Comparison of ENCODE assay signal across 1 cellular context in the genomic region with DNA sequence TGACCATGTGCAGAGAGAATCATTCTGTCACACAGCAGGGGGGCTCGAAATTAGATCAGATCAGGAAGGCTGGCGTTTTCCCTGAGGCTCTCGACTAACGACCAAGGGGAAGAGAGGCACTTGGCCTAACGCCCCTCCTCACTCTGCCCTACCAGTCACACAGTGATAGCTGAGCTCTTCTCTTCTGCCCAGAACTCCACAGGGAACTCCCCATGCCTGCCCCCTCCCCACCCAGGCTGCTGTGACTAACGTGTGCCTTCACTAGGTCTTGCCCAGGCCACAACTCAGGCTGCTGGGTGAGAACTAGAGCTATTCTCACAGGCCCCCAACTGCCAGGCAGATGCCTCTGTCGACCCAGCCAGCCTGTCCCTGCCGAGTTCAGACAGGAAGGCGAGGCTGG.
TF ChIP-seq lines count a peak whose summit lies in the region.

No MANE protein-coding gene starts in this region.

TF ChIP-seq in HepG2, 621 proteins besides CTCF, POLR2A, EP300 and RAD21 (continued from another document):
- no peak for TF ChIP-seq ZBTB42 (CRISPR knock-in tag; IDR thresholded peaks at IDR 0.05)
- TF ChIP-seq, protein P1, sequence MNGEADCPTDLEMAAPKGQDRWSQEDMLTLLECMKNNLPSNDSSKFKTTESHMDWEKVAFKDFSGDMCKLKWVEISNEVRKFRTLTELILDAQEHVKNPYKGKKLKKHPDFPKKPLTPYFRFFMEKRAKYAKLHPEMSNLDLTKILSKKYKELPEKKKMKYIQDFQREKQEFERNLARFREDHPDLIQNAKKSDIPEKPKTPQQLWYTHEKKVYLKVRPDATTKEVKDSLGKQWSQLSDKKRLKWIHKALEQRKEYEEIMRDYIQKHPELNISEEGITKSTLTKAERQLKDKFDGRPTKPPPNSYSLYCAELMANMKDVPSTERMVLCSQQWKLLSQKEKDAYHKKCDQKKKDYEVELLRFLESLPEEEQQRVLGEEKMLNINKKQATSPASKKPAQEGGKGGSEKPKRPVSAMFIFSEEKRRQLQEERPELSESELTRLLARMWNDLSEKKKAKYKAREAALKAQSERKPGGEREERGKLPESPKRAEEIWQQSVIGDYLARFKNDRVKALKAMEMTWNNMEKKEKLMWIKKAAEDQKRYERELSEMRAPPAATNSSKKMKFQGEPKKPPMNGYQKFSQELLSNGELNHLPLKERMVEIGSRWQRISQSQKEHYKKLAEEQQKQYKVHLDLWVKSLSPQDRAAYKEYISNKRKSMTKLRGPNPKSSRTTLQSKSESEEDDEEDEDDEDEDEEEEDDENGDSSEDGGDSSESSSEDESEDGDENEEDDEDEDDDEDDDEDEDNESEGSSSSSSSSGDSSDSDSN (CRISPR knock-in tag; IDR thresholded peaks at IDR 0.05): no peak
- TF ChIP-seq, protein P2, sequence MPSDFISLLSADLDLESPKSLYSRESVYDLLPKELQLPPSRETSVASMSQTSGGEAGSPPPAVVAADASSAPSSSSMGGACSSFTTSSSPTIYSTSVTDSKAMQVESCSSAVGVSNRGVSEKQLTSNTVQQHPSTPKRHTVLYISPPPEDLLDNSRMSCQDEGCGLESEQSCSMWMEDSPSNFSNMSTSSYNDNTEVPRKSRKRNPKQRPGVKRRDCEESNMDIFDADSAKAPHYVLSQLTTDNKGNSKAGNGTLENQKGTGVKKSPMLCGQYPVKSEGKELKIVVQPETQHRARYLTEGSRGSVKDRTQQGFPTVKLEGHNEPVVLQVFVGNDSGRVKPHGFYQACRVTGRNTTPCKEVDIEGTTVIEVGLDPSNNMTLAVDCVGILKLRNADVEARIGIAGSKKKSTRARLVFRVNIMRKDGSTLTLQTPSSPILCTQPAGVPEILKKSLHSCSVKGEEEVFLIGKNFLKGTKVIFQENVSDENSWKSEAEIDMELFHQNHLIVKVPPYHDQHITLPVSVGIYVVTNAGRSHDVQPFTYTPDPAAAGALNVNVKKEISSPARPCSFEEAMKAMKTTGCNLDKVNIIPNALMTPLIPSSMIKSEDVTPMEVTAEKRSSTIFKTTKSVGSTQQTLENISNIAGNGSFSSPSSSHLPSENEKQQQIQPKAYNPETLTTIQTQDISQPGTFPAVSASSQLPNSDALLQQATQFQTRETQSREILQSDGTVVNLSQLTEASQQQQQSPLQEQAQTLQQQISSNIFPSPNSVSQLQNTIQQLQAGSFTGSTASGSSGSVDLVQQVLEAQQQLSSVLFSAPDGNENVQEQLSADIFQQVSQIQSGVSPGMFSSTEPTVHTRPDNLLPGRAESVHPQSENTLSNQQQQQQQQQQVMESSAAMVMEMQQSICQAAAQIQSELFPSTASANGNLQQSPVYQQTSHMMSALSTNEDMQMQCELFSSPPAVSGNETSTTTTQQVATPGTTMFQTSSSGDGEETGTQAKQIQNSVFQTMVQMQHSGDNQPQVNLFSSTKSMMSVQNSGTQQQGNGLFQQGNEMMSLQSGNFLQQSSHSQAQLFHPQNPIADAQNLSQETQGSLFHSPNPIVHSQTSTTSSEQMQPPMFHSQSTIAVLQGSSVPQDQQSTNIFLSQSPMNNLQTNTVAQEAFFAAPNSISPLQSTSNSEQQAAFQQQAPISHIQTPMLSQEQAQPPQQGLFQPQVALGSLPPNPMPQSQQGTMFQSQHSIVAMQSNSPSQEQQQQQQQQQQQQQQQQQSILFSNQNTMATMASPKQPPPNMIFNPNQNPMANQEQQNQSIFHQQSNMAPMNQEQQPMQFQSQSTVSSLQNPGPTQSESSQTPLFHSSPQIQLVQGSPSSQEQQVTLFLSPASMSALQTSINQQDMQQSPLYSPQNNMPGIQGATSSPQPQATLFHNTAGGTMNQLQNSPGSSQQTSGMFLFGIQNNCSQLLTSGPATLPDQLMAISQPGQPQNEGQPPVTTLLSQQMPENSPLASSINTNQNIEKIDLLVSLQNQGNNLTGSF (CRISPR knock-in tag; IDR thresholded peaks at IDR 0.05): no peak
